ENCODE assay signal across 34 cellular contexts in the genomic region with DNA sequence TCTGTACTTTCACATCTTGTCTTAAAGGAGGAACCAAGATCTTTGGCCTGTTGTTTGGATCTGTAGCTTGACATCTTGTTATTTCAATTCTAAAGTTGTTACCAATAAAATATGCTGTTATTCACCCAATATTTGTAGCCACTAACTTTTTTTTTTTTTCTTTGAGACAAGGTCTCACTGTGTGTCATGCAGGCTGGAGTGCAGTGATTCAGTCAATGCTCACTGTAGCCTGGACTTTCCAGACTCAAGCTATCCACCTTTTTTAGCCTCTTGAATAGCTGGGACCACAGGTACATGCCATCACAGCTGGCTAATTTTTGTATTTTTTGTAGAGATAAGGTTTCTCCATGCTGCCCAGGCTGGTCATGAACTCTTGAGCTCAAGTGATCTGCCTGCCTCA.
"Had no signal": no experiment of that assay in that cellular context is flagged by ENCODE, and none has a peak within 500 bp of the region (broad histone marks: within the 10 kb centered on the region; RNA-seq: fewer than 3 reads in every experiment).

No MANE protein-coding gene starts in this region.

- H3K9me3 Mint-ChIP-seq: brain, mesothelial cell of epicardium, neural crest cell had no signal

- ATAC-seq: gastrocnemius medialis; left cardiac atrium; naive thymus-derived CD4-positive, alpha-beta T cell; pancreas; stimulated activated naive B cell treated with anti-CD40 and anti-IgM and Interleukin-4, amounts not matched to agents 10 μg/mL and 1 μg/mL and 100 μg/mL, for 72 hours had no signal

- H3K4me2 ChIP-seq: hepatocyte, smooth muscle cell had no signal

- H2AFZ ChIP-seq: hepatocyte had no signal

- H3K4me1 ChIP-seq: adrenal gland, esophagus squamous epithelium, gastrocnemius medialis, pancreas, prostate gland, stomach, thyroid gland, upper lobe of left lung, vagina had no signal

- DNase-seq: activated CD4-positive, alpha-beta T cell treated with anti-CD3 and anti-CD28 coated beads for 4 hours; activated CD4-positive, alpha-beta T cell treated with anti-CD3 and anti-CD28 coated beads, Interleukin-2, amount 50 U/mL, for 4 hours; activated CD8-positive, alpha-beta memory T cell treated with anti-CD3 and anti-CD28 coated beads for 24 hours; activated effector memory CD4-positive, alpha-beta T cell treated with anti-CD3 and anti-CD28 coated beads, Interleukin-2, amount 50 U/mL, for 16 hours; activated naive CD4-positive, alpha-beta T cell treated with anti-CD3 and anti-CD28 coated beads for 36 hours; activated naive CD8-positive, alpha-beta T cell treated with anti-CD3 and anti-CD28 coated beads for 36 hours; activated T-cell treated with anti-CD3 and anti-CD28 coated beads, Interleukin-2, amount 50 U/mL, for 1 hour; adrenal gland; aorta; caudate nucleus; cortex of kidney; esophagus squamous epithelium; gastrocnemius medialis; islet precursor cell; left cardiac atrium; naive thymus-derived CD4-positive, alpha-beta T cell; nucleus accumbens; pancreas; sigmoid colon; stimulated activated CD4-positive, alpha-beta T cell treated with anti-CD3 and anti-CD28 coated beads, Interleukin-1b, Interleukin-23, amount 100 ng/mL, for 48 hours; stimulated activated naive B cell treated with anti-CD40 and anti-IgM and Interleukin-4, amounts not matched to agents 10 μg/mL and 1 μg/mL and 100 μg/mL, for 72 hours; stomach; thyroid gland; upper lobe of left lung had no signal

- H3K27me3 Mint-ChIP-seq: activated naive CD8-positive, alpha-beta T cell treated with anti-CD3 and anti-CD28 coated beads for 36 hours; brain; naive thymus-derived CD4-positive, alpha-beta T cell; stimulated activated naive B cell treated with anti-CD40 and anti-IgM and Interleukin-4, amounts not matched to agents 10 μg/mL and 1 μg/mL and 100 μg/mL, for 72 hours had no signal

- H3K27me3 ChIP-seq: adrenal gland, esophagus squamous epithelium, gastrocnemius medialis, hepatocyte, pancreas, sigmoid colon, stomach, thyroid gland, upper lobe of left lung, vagina had no signal

- H3K4me3 ChIP-seq: adrenal gland, esophagus squamous epithelium, gastrocnemius medialis, hepatocyte, pancreas, prostate gland, sigmoid colon, smooth muscle cell, stomach, thyroid gland, upper lobe of left lung, vagina had no signal

- FAIRE-seq: endothelial cell of umbilical vein, pancreas had no signal

- H3K9me3 ChIP-seq: adrenal gland, esophagus squamous epithelium, gastrocnemius medialis, pancreas, prostate gland, sigmoid colon, stomach, thyroid gland, upper lobe of left lung, vagina had no signal

- H3K36me3 Mint-ChIP-seq: activated naive CD8-positive, alpha-beta T cell treated with anti-CD3 and anti-CD28 coated beads for 36 hours; brain; mesothelial cell of epicardium; naive thymus-derived CD4-positive, alpha-beta T cell; stimulated activated naive B cell treated with anti-CD40 and anti-IgM and Interleukin-4, amounts not matched to agents 10 μg/mL and 1 μg/mL and 100 μg/mL, for 72 hours had no signal

- H3K27ac ChIP-seq: adrenal gland, esophagus squamous epithelium, gastrocnemius medialis, hepatocyte, pancreas, prostate gland, sigmoid colon, stomach, thyroid gland, upper lobe of left lung, vagina, VCaP had no signal

- H3K4me3 Mint-ChIP-seq: activated naive CD4-positive, alpha-beta T cell treated with anti-CD3 and anti-CD28 coated beads for 36 hours; activated naive CD8-positive, alpha-beta T cell treated with anti-CD3 and anti-CD28 coated beads for 36 hours; activated T-helper 1 cell treated with anti-CD3 and anti-CD28 coated beads, Interleukin-12 subunit alpha, Interleukin-12 subunit beta, Interleukin-2, Interleukin-4 antibody, amounts not matched to agents 30 ng/mL and 10 ng/mL and 1 ng/mL, durations not matched to agents 14 hours and 24 hours and 36 hours; brain; mesothelial cell of epicardium; naive thymus-derived CD4-positive, alpha-beta T cell; neural crest cell; stimulated activated naive B cell treated with anti-CD40 and anti-IgM and Interleukin-4, amounts not matched to agents 10 μg/mL and 1 μg/mL and 100 μg/mL, for 72 hours had no signal

- H3K36me3 ChIP-seq: adrenal gland, esophagus squamous epithelium, gastrocnemius medialis, pancreas, prostate gland, sigmoid colon, stomach, thyroid gland, upper lobe of left lung, vagina had no signal

- H3K4me1 Mint-ChIP-seq: activated naive CD8-positive, alpha-beta T cell treated with anti-CD3 and anti-CD28 coated beads for 36 hours; naive thymus-derived CD4-positive, alpha-beta T cell; stimulated activated naive B cell treated with anti-CD40 and anti-IgM and Interleukin-4, amounts not matched to agents 10 μg/mL and 1 μg/mL and 100 μg/mL, for 72 hours had no signal

- H3K79me2 ChIP-seq: hepatocyte had no signal

- H3K27ac Mint-ChIP-seq: activated naive CD4-positive, alpha-beta T cell treated with anti-CD3 and anti-CD28 coated beads for 36 hours; activated naive CD8-positive, alpha-beta T cell treated with anti-CD3 and anti-CD28 coated beads for 36 hours; activated T-helper 1 cell treated with anti-CD3 and anti-CD28 coated beads, Interleukin-12 subunit alpha, Interleukin-12 subunit beta, Interleukin-2, Interleukin-4 antibody, amounts not matched to agents 30 ng/mL and 10 ng/mL and 1 ng/mL, durations not matched to agents 14 hours and 24 hours and 36 hours; brain; mesothelial cell of epicardium; naive thymus-derived CD4-positive, alpha-beta T cell; stimulated activated naive B cell treated with anti-CD40 and anti-IgM and Interleukin-4, amounts not matched to agents 10 μg/mL and 1 μg/mL and 100 μg/mL, for 72 hours had no signal
